ENCODE assay signal across 12 cellular contexts in genomic region chr2:169509230-169509917, GRCh38. TPM values are rescaled to one million over a fixed set of nuclear protein-coding genes. Genes with fewer than 3 reads are reported as not detected.
DNase-seq lines count a peak whose midpoint lies in the region; ATAC-seq and TF ChIP-seq lines count a peak whose summit lies in the region.
"Had no signal": no experiment of that assay in that cellular context is flagged by ENCODE, and none has a peak within 500 bp of the region (broad histone marks: within the 10 kb centered on the region; RNA-seq: fewer than 3 reads in every experiment).

TSS of gene KLHL41 (plus strand) at chr2:169509702. CDS start at chr2:169509779, 77 bp downstream.

- POLR2A ChIA-PET in activated CD8-positive, alpha-beta T cell treated with anti-CD3 and anti-CD28 coated beads, Interleukin-2, amount 10 ng/mL, durations not matched to agents 7 days and 5 days (lab: Charles Lee) = no interaction called here

- H3K4me1 Mint-ChIP-seq in activated CD8-positive, alpha-beta T cell treated with anti-CD3 and anti-CD28 coated beads, Interleukin-2, amount 10 ng/mL, durations not matched to agents 7 days and 5 days (ENCODE audit: low read depth) = no peaks in the 10 kb centered on the region

- peaks cover 2% of the 10 kb centered on the region for H3K27me3 Mint-ChIP-seq in activated CD8-positive, alpha-beta T cell treated with anti-CD3 and anti-CD28 coated beads, Interleukin-2, amount 10 ng/mL, durations not matched to agents 7 days and 5 days (ENCODE audit: low read depth)

- TF ChIP-seq POLR2A in heart left ventricle (IDR thresholded peaks at IDR 0.05) = peak in 1 of 2 donors; percentile 24

- no peak within 1 kb of the TSS for H3K4me3 Mint-ChIP-seq in activated CD8-positive, alpha-beta T cell treated with anti-CD3 and anti-CD28 coated beads, Interleukin-2, amount 10 ng/mL, durations not matched to agents 7 days and 5 days

- H3K9me3 Mint-ChIP-seq in activated CD8-positive, alpha-beta T cell treated with anti-CD3 and anti-CD28 coated beads, Interleukin-2, amount 10 ng/mL, durations not matched to agents 7 days and 5 days (ENCODE audit: insufficient read depth) = no peaks in the 10 kb centered on the region

- CTCF ChIA-PET in activated CD8-positive, alpha-beta T cell treated with anti-CD3 and anti-CD28 coated beads, Interleukin-2, amount 10 ng/mL, durations not matched to agents 7 days and 5 days (lab: Charles Lee) = interaction anchor here (1.4 kb wide), 1 partner anchor 18 kb away, joined by 4 read pairs; no protein-coding TSS in a partner anchor

- H3K27ac Mint-ChIP-seq in activated CD8-positive, alpha-beta T cell treated with anti-CD3 and anti-CD28 coated beads, Interleukin-2, amount 10 ng/mL, durations not matched to agents 7 days and 5 days = no peak within 1 kb of the TSS

- H3K36me3 ChIP-seq in adipocyte (ENCODE audit: control insufficient read depth, insufficient read depth, low read length, severe bottlenecking) = peaks cover 4% of the 10 kb centered on the region
- H3K36me3 ChIP-seq in heart left ventricle = peaks cover 0 to 8% (median 3%) of the 10 kb centered on the region in 9 donors
- peaks cover 3 to 6% (median 5%) of the 10 kb centered on the region in 3 donors for H3K36me3 ChIP-seq in skeletal muscle tissue (ENCODE audit: control insufficient read depth in 3 of 3, insufficient read depth in 3 of 3, low read length in 3 of 3)
- H3K36me3 ChIP-seq: colonic mucosa had no signal

- DNase-seq in HPDE6-E6E7 (ENCODE audit: extremely low spot score) = peak; percentile 3
- peak; percentile 62 for DNase-seq in adipocyte (ENCODE audit: low read depth)
- DNase-seq in heart left ventricle = no peak
- no peak for DNase-seq in stimulated activated CD4-positive, alpha-beta T cell treated with anti-CD3 and anti-CD28 coated beads, Interleukin-1b, Interleukin-23, amount 100 ng/mL, for 48 hours
- DNase-seq in activated CD8-positive, alpha-beta T cell treated with anti-CD3 and anti-CD28 coated beads, Interleukin-2, amount 10 ng/mL, durations not matched to agents 7 days and 5 days = no peak
- DNase-seq in NCI-H748 (lab: John Stamatoyannopoulos, UW; ENCODE audit: unreplicated experiment) = no peak
- DNase-seq: colonic mucosa, GF-D8, nucleus accumbens, T1000 had no signal

- H3K27ac ChIP-seq in heart left ventricle (peak within 1 kb of the TSS; percentile 26 to 83 (median 64)), skeletal muscle tissue (ENCODE audit: low read depth, low read length) (peak within 1 kb of the TSS; percentile 93)
- H3K27ac ChIP-seq: colonic mucosa, KMS-11 had no signal

- H3K27me3 ChIP-seq in adipocyte (replicated peaks; ENCODE audit: control insufficient read depth, insufficient read depth, low read length) (no peaks in the 10 kb centered on the region), heart left ventricle (no peaks in the 10 kb centered on the region), skeletal muscle tissue (ENCODE audit: control insufficient read depth in 3 of 3, insufficient read depth in 3 of 3, low read length in 3 of 3) (no peaks in the 10 kb centered on the region)
- H3K27me3 ChIP-seq: colonic mucosa had no signal

- no peaks in the 10 kb centered on the region for H3K36me3 Mint-ChIP-seq in activated CD8-positive, alpha-beta T cell treated with anti-CD3 and anti-CD28 coated beads, Interleukin-2, amount 10 ng/mL, durations not matched to agents 7 days and 5 days (ENCODE audit: low read depth)

- H3K9ac ChIP-seq in adipocyte (ENCODE audit: low read length) = peak within 1 kb of the TSS; percentile 23
- H3K9ac ChIP-seq in skeletal muscle tissue (ENCODE audit: low read depth in 1 of 3, low read length in 3 of 3) = peak within 1 kb of the TSS; percentile 85 to 93 (median 85)
- H3K9ac ChIP-seq: KMS-11 had no signal

- intact Hi-C loops in heart left ventricle (cut with DNase I) = no loop called here

- peak within 1 kb of the TSS; percentile 46 for H3K4me3 ChIP-seq in adipocyte (ENCODE audit: low read length)
- peak within 1 kb of the TSS; percentile 11 to 54 (median 46) for H3K4me3 ChIP-seq in heart left ventricle
- H3K4me3 ChIP-seq in skeletal muscle tissue (ENCODE audit: low read length in 3 of 3) = peak within 1 kb of the TSS; percentile 77 to 81 (median 80)
- H3K4me3 ChIP-seq: colonic mucosa had no signal

- ATAC-seq in heart left ventricle = peak; percentile 68 to 77 (median 74)
- ATAC-seq in activated CD8-positive, alpha-beta T cell treated with anti-CD3 and anti-CD28 coated beads, Interleukin-2, amount 10 ng/mL, durations not matched to agents 7 days and 5 days = no peak

- 45 to 51% (median 47%) methylated on average over 4 of the region's 4 CpGs for WGBS in heart left ventricle, 4 donors

- H3K9me3 ChIP-seq in adipocyte (ENCODE audit: control insufficient read depth, low read length) (no peaks in the 10 kb centered on the region), heart left ventricle (no peaks in the 10 kb centered on the region), skeletal muscle tissue (ENCODE audit: control insufficient read depth in 3 of 3, low read length in 3 of 3) (no peaks in the 10 kb centered on the region)
- H3K9me3 ChIP-seq: colonic mucosa had no signal

- no peak for TF ChIP-seq CTCF in heart left ventricle (IDR thresholded peaks at IDR 0.05)

- H3K4me1 ChIP-seq in adipocyte (ENCODE audit: control insufficient read depth, insufficient read depth, low read length) (peaks cover 26% of the 10 kb centered on the region), heart left ventricle (peaks cover 0 to 22% (median 7%) of the 10 kb centered on the region in 12 donors), skeletal muscle tissue (ENCODE audit: control insufficient read depth in 3 of 3, insufficient read depth in 3 of 3, low read length in 3 of 3) (no peaks in the 10 kb centered on the region)
- H3K4me1 ChIP-seq: colonic mucosa had no signal

RNA-seq across cellular contexts. Expression of gene KLHL41, which starts in this region (rescaled TPM):
- total RNA-seq in heart left ventricle = 100 to 1,000 TPM in 6 of 9 donors, 10 to 100 TPM in 3; 77.8 to 263 (median 112) TPM
- polyA plus RNA-seq in heart left ventricle = 10 to 100 TPM; 48.4 to 52.9 TPM
- total RNA-seq in skeletal muscle tissue = 2,637 TPM
- total RNA-seq in activated CD8-positive, alpha-beta T cell treated with anti-CD3 and anti-CD28 coated beads, Interleukin-2, amount 10 ng/mL, durations not matched to agents 7 days and 5 days = not detected

Comparison
In these comparisons a context has a peak if more than half of its experiments do, and no peak if none do; other contexts are left out.
1. RNA of gene KLHL41 (total RNA-seq): 2,637 TPM in skeletal muscle tissue (single experiment) and 77.8 to 263 TPM in heart left ventricle; not detected in activated CD8-positive, alpha-beta T cell treated with anti-CD3 and anti-CD28 coated beads, Interleukin-2, amount 10 ng/mL, durations not matched to agents 7 days and 5 days; every median in the first group is over 10 times any median in the second.
2. RNA of gene KLHL41 (total RNA-seq): 2,637 TPM in skeletal muscle tissue (single experiment); 77.8 to 263 TPM in heart left ventricle; every median in the first group is over 10 times any median in the second.
3. DNase-seq: peak in HPDE6-E6E7 (single experiment) and adipocyte (single experiment); none in heart left ventricle (0 of 5), stimulated activated CD4-positive, alpha-beta T cell treated with anti-CD3 and anti-CD28 coated beads, Interleukin-1b, Interleukin-23, amount 100 ng/mL, for 48 hours (single experiment), activated CD8-positive, alpha-beta T cell treated with anti-CD3 and anti-CD28 coated beads, Interleukin-2, amount 10 ng/mL, durations not matched to agents 7 days and 5 days (single experiment) and NCI-H748 (single experiment).
4. Peak in every context shown above with its lines, with median percentiles within 50 percentile points of each other: H3K4me3 ChIP-seq.